Comparison of ENCODE assay signal across 9 cellular contexts in the genomic region with DNA sequence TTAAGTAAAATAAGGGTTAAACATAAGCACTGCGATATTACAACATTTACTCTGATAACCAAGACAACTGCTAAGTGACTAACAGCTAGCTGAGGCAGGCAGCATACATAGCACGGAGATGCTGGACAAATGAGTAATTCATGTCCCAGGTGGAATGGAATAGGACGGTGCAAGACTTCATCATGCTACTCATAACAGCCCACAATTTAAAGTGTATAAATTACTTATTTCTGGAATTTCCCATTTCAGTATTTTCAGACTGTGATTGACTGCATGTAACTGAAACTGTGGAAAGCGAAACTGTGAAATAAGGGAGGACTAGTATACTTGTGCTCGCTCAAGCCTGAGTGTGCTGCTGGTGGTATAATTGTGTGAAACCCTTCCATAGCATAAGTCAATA. TPM values are rescaled to one million over a fixed set of nuclear protein-coding genes. Genes with fewer than 3 reads are reported as not detected.
DNase-seq lines count a peak whose midpoint lies in the region; ATAC-seq and TF ChIP-seq lines count a peak whose summit lies in the region.
"Had no signal": no experiment of that assay in that cellular context is flagged by ENCODE, and none has a peak within 500 bp of the region (broad histone marks: within the 10 kb centered on the region; RNA-seq: fewer than 3 reads in every experiment).

No MANE protein-coding gene starts in this region.

- peaks cover 29% of the 10 kb centered on the region for H3K36me3 Mint-ChIP-seq in nephron progenitor cell (ENCODE audit: low read depth)

- H2BK5ac ChIP-seq in mesendoderm (ENCODE audit: low read length) = no peak overlapping the region

- H3K27me3 ChIP-seq in mesendoderm (ENCODE audit: insufficient read depth, low read length, poor library complexity) (no peaks in the 10 kb centered on the region), upper lobe of right lung (no peaks in the 10 kb centered on the region)

- peaks cover 18% of the 10 kb centered on the region for H3K79me1 ChIP-seq in mesendoderm (ENCODE audit: low read length)

- H3K4me3 ChIP-seq in mesendoderm (ENCODE audit: low read length) (no peak overlapping the region), upper lobe of right lung (no peak overlapping the region)

- no peak overlapping the region for H3K23ac ChIP-seq in mesendoderm (ENCODE audit: low read length)

- no peaks in the 10 kb centered on the region for H3K9me3 Mint-ChIP-seq in nephron progenitor cell

- ATAC-seq in GM18511 (IDR thresholded peaks at IDR 0.05; ENCODE audit: unreplicated experiment) (peak; percentile 93), GM21786 (IDR thresholded peaks at IDR 0.05; ENCODE audit: unreplicated experiment) (peak; percentile 75), left colon (no peak), upper lobe of right lung (no peak)

- H2BK15ac ChIP-seq in mesendoderm (replicated peaks; ENCODE audit: low read depth) = no peak overlapping the region

- intact Hi-C loops in left colon (cut with DNase I, micrococcal nuclease) (no loop called here), upper lobe of right lung (cut with DNase I) (no loop called here)

- H3K36me3 ChIP-seq in mesendoderm (ENCODE audit: control insufficient read depth, insufficient read depth, low read length) = no peaks in the 10 kb centered on the region
- no peaks in the 10 kb centered on the region for H3K36me3 ChIP-seq in upper lobe of right lung

- no peak overlapping the region for H3K18ac ChIP-seq in mesendoderm (ENCODE audit: low read length)

- peaks cover 2% of the 10 kb centered on the region for H3K4me1 ChIP-seq in mesendoderm (ENCODE audit: control insufficient read depth, low read depth, low read length)
- H3K4me1 ChIP-seq in upper lobe of right lung = peaks cover 6% of the 10 kb centered on the region

- no peaks in the 10 kb centered on the region for H3K9me3 ChIP-seq in upper lobe of right lung

- TF ChIP-seq CTCF in nephron progenitor cell (IDR thresholded peaks at IDR 0.05) (no peak), upper lobe of right lung (IDR thresholded peaks at IDR 0.05) (no peak)

- H3K27ac Mint-ChIP-seq in nephron progenitor cell = no peak overlapping the region

- H3K79me2 ChIP-seq in mesendoderm (ENCODE audit: control insufficient read depth, insufficient read depth, low read length) = peaks cover 28% of the 10 kb centered on the region

- DNase-seq in HK-2 (ENCODE audit: unreplicated experiment) = peak; percentile 20
- DNase-seq in iris pigment epithelial cell (ENCODE audit: low read depth) = peak; percentile 90
- no peak for DNase-seq in left colon
- no peak for DNase-seq in nephron progenitor cell
- DNase-seq in mesendoderm = no peak
- no peak for DNase-seq in upper lobe of right lung

- H3K4me3 Mint-ChIP-seq in nephron progenitor cell = no peak overlapping the region

- H3K27ac ChIP-seq in mesendoderm (ENCODE audit: low read depth, low read length) = no peak overlapping the region
- H3K27ac ChIP-seq in upper lobe of right lung = no peak overlapping the region
- H3K27ac ChIP-seq: HL-60 had no signal

- H4K8ac ChIP-seq in mesendoderm (ENCODE audit: low read depth, low read length) = no peak overlapping the region

- H2AK5ac ChIP-seq in mesendoderm (ENCODE audit: low read length) = no peak overlapping the region

- no CpG with 5 or more reads among the region's 5 CpGs for WGBS in mesendoderm (ENCODE audit: extremely low coverage, insufficient coverage, low lambda C conversion rate)

- H3K4ac ChIP-seq in mesendoderm (ENCODE audit: low read depth, low read length) = no peak overlapping the region

- H3K56ac ChIP-seq in mesendoderm (ENCODE audit: low read length) = no peak overlapping the region

- H3K27me3 Mint-ChIP-seq in nephron progenitor cell (ENCODE audit: low read depth, poor library complexity) = peaks cover 3% of the 10 kb centered on the region

- H3K4me1 Mint-ChIP-seq in nephron progenitor cell = peaks cover 47% of the 10 kb centered on the region

- H3K9ac ChIP-seq in mesendoderm (ENCODE audit: low read length) = no peak overlapping the region

- H3K4me2 ChIP-seq in mesendoderm (ENCODE audit: low read length) = no peak overlapping the region

- no peak overlapping the region for H4K5ac ChIP-seq in mesendoderm (ENCODE audit: low read length)

- no peak overlapping the region for H2BK120ac ChIP-seq in mesendoderm (ENCODE audit: low read depth, low read length)

RNA-seq across cellular contexts. Expression of gene IER3IP1, which starts 12.9 kb away (rescaled TPM):
- total RNA-seq in left colon = 10 to 100 TPM; 10.4 to 11.0 TPM
- polyA plus RNA-seq in mesendoderm (2013, experiment 1 of 2) = 12.7 TPM
- polyA plus RNA-seq in mesendoderm (2013, experiment 2 of 2) = 12.4 TPM
- total RNA-seq in upper lobe of right lung = 12.9 TPM

RNA-seq across cellular contexts. Expression of gene HDHD2, which starts 12.9 kb away (rescaled TPM):
- 10 to 100 TPM; 34.5 to 40.1 TPM for total RNA-seq in left colon
- 22.8 TPM for polyA plus RNA-seq in mesendoderm (2013, experiment 1 of 2)
- 22.6 TPM for polyA plus RNA-seq in mesendoderm (2013, experiment 2 of 2)
- total RNA-seq in upper lobe of right lung = 38.2 TPM

Comparison
In these comparisons a context has a peak if more than half of its experiments do, and no peak if none do; other contexts are left out.
1. ATAC-seq: peak in GM18511 (single experiment) and GM21786 (single experiment); none in left colon (single experiment) and upper lobe of right lung (single experiment).
2. DNase-seq: peak in HK-2 (single experiment) and iris pigment epithelial cell (single experiment); none in left colon (0 of 2), nephron progenitor cell (single experiment), mesendoderm (single experiment) and upper lobe of right lung (single experiment).